In the genomic region with DNA sequence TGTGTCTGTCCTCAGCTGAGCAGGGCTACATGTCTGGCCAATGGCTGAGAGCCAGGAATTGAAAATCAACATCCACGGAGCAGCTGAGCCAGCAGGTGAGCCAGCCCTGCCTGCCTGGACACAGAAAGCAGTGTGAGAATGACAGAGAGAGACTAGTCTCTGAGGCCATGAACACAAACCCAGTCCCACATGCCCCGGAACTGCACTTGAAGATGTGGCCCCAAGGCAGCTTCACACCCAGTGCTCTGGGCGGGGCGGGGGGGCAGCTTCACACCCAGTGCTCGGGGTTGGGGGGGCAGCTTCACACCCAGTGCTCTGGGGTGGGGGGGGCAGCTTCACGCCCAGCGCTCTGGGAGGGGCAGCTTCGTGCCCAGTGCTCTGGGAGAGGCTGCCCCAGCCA, we compare ENCODE assay signal across 17 cellular contexts. TPM values are rescaled to one million over a fixed set of nuclear protein-coding genes. Genes with fewer than 3 reads are reported as not detected.
DNase-seq lines count a peak whose midpoint lies in the region; ATAC-seq, FAIRE-seq and TF ChIP-seq lines count a peak whose summit lies in the region.
"Had no signal": no experiment of that assay in that cellular context is flagged by ENCODE, and none has a peak within 500 bp of the region (broad histone marks: within the 10 kb centered on the region; RNA-seq: fewer than 3 reads in every experiment).

No MANE protein-coding gene starts in this region.

- WGBS in liver: 46% methylated on average over 8 of the region's 8 CpGs
- WGBS in HepG2 (ENCODE audit: low lambda C conversion rate): 92% methylated on average over 4 of the region's 8 CpGs

- intact Hi-C loops in HepG2 (cut with micrococcal nuclease; ENCODE audit: unreplicated experiment): no loop called here

- no peak for TF ChIP-seq EP300 in HepG2 (IDR thresholded peaks at IDR 0.05; ENCODE audit: low read depth in 2 of 2, low read length in 2 of 2)
- TF ChIP-seq EP300 in HepG2 (CRISPR knock-in tag; IDR thresholded peaks at IDR 0.05; ENCODE audit: borderline replicate concordance): no peak

- H3K27me3 ChIP-seq in liver (ENCODE audit: control insufficient read depth in 4 of 4, insufficient read depth in 4 of 4, low read length in 3 of 4): no peaks in the 10 kb centered on the region
- no peaks in the 10 kb centered on the region for H3K27me3 ChIP-seq in HepG2 (ENCODE audit: control insufficient read depth in 1 of 2, insufficient read depth in 2 of 2, low read length in 2 of 2)
- H3K27me3 ChIP-seq: MG63 had no signal

- no peaks in the 10 kb centered on the region for H4K20me1 ChIP-seq in HepG2 (ENCODE audit: insufficient read depth, low read length)

- H3K9me3 ChIP-seq in liver (ENCODE audit: control insufficient read depth in 4 of 4, low read length in 3 of 4): no peaks in the 10 kb centered on the region
- H3K9me3 ChIP-seq in HepG2 (ENCODE audit: low read length): 0 out of 2 replicates have a peak, but pooled peaks cover 5% of the 10 kb centered on the region
- H3K9me3 ChIP-seq: MG63 had no signal

- no peaks in the 10 kb centered on the region for H3K36me3 ChIP-seq in liver (ENCODE audit: control insufficient read depth in 4 of 4, insufficient read depth in 3 of 4, low read depth in 1 of 4, low read length in 3 of 4)
- no peaks in the 10 kb centered on the region for H3K36me3 ChIP-seq in HepG2 (replicated peaks in 1 of 2; ENCODE audit: control insufficient read depth in 1 of 2, insufficient read depth in 2 of 2, low read length in 2 of 2)
- H3K36me3 ChIP-seq: left lung, MG63 had no signal

- peaks cover 19 to 72% (median 54%) of the 10 kb centered on the region in 4 donors for H3K4me1 ChIP-seq in liver (ENCODE audit: control insufficient read depth in 4 of 4, insufficient read depth in 4 of 4, low read length in 3 of 4)
- peaks cover 47% of the 10 kb centered on the region for H3K4me1 ChIP-seq in HepG2 (ENCODE audit: insufficient read depth, low read length)

- FAIRE-seq in HepG2 (lab: Jason Lieb, UNC): no peak
- FAIRE-seq: frontal cortex had no signal

- no peak overlapping the region for H3K4me2 ChIP-seq in HepG2 (ENCODE audit: low read depth, low read length)

- TF ChIP-seq CTCF in liver (IDR thresholded peaks at IDR 0.05; ENCODE audit: low read depth, low read length, missing input control) (no peak), HepG2 (CRISPR knock-in tag; IDR thresholded peaks at IDR 0.05) (no peak)

- H3K27ac ChIP-seq in liver (ENCODE audit: low read depth in 1 of 2, low read length in 2 of 2) (no peak overlapping the region), HepG2 (ENCODE audit: extremely low read length, insufficient read depth, low read length) (no peak overlapping the region)
- H3K27ac ChIP-seq: left lung had no signal

- CTCF ChIA-PET in HepG2 (lab: Yijun Ruan, JAX; ENCODE audit: low intra/inter-chr PET ratio, low total read pairs): no interaction called here

- H3K4me3 ChIP-seq in liver (ENCODE audit: low read depth in 1 of 3, low read length in 3 of 3): no peak overlapping the region
- H3K4me3 ChIP-seq in HepG2 (replicated peaks in 1 of 3; ENCODE audit: insufficient read depth in 1 of 3, low read depth in 2 of 3, low read length in 3 of 3): no peak overlapping the region
- H3K4me3 ChIP-seq: left lung, MG63 had no signal

- no peak for TF ChIP-seq POLR2A in HepG2 (IDR thresholded peaks at IDR 0.05; ENCODE audit: insufficient read depth in 1 of 2, low read depth in 2 of 2, low read length in 2 of 2)

- H2AFZ ChIP-seq in HepG2 (ENCODE audit: low read length): no peak overlapping the region

- no TSS peak for BruUV-seq in HepG2 (replicated peaks; lab: Mats Ljungman, UMichigan)

- H3K9ac ChIP-seq in liver (ENCODE audit: low read depth in 1 of 2, low read length in 2 of 2) (no peak overlapping the region), HepG2 (ENCODE audit: insufficient read depth, low read depth, low read length) (no peak overlapping the region)

- DNase-seq in HepG2 (ENCODE audit: low spot score) (no peak), SHP77 treated with DMSO at 0.1 percent for 48 hours (lab: John Stamatoyannopoulos, UW) (peak; percentile 69), mucosa of gallbladder (ENCODE audit: low spot score) (peak; percentile 32), ureter (ENCODE audit: low spot score) (peak; percentile 65), NCI-H524 (lab: John Stamatoyannopoulos, UW) (no peak)
- DNase-seq: Calu3, MG63, NCI-H1930, NCI-H82, substantia nigra, SW 1271 had no signal

- in situ Hi-C loops in HepG2 (cut with HindIII; ENCODE audit: extremely low pct_ligation_motif_present, low pct_unique_long_range_greater_than_20kb): no loop called here

- H3K79me2 ChIP-seq in HepG2 (ENCODE audit: insufficient read depth, low read length): no peaks in the 10 kb centered on the region

- TF ChIP-seq RAD21 in liver (IDR thresholded peaks at IDR 0.05) (no peak), HepG2 (CRISPR knock-in tag; IDR thresholded peaks at IDR 0.05) (no peak)

- ATAC-seq in HepG2 (no peak), GM21528 (IDR thresholded peaks at IDR 0.05; ENCODE audit: low FRiP score, unreplicated experiment) (no peak), GM19023 (IDR thresholded peaks at IDR 0.05; ENCODE audit: unreplicated experiment) (no peak)
- ATAC-seq: HCT116, left lung had no signal

- POLR2A ChIA-PET in HepG2 (lab: Yijun Ruan, JAX): no interaction called here

TF ChIP-seq in liver, 16 proteins besides CTCF, POLR2A, EP300 and RAD21:
- TF ChIP-seq YY1 (IDR thresholded peaks at IDR 0.05) (no peak), FOXA2 (IDR thresholded peaks at IDR 0.05) (peak; percentile 14)
TF ChIP-seq in liver: peak in this region for 1.

TF ChIP-seq in HepG2, 621 proteins besides CTCF, POLR2A, EP300 and RAD21:
- TF ChIP-seq FOXP1 (IDR thresholded peaks at IDR 0.05) (no peak), FOXP1 (CRISPR knock-in tag; IDR thresholded peaks at IDR 0.05) (no peak), HMG20B (CRISPR knock-in tag; conservative IDR thresholded peaks at IDR 0.05) (no peak), RXRB (CRISPR knock-in tag; IDR thresholded peaks at IDR 0.05; ENCODE audit: borderline replicate concordance) (no peak)

RNA-seq across cellular contexts. Expression of a gene that starts 37.7 kb away (rescaled TPM):
- total RNA-seq in liver (10 to 100 TPM; 14.3 to 34.4 TPM), HepG2 (2016; rRNA removed; fragmentation: Illumina TruSeq; extraction: Trizol) (47.7 and 50.2 TPM in 2 replicates), mucosa of gallbladder (43.5 TPM), ureter (61.4 TPM)
- polyA plus RNA-seq in liver (10 to 100 TPM; 18.1 to 19.2 TPM), HepG2 (2011; rRNA removed) (31.0 and 32.1 TPM in 2 replicates)
- 18.2 and 23.3 TPM in 2 replicates for total RNA-seq in HepG2 (2016; cell fraction: cytosol; rRNA removed; fragmentation: Illumina TruSeq; extraction: Trizol; ENCODE audit: low read depth)
- total RNA-seq in HepG2 (2016; cell fraction: insoluble cytoplasmic fraction; rRNA removed; fragmentation: Illumina TruSeq; extraction: Trizol): 47.8 and 51.9 TPM in 2 replicates
- total RNA-seq in HepG2 (2016; cell fraction: membrane; rRNA removed; fragmentation: Illumina TruSeq; extraction: Trizol): 29.1 and 30.8 TPM in 2 replicates
- total RNA-seq in HepG2 (2016; cell fraction: nucleus; rRNA removed; fragmentation: Illumina TruSeq; extraction: Trizol): 60.2 and 64.2 TPM in 2 replicates
- 19.1 and 26.5 TPM in 2 replicates for polyA plus RNA-seq in HepG2 (2011; cell fraction: cytosol; rRNA removed)
- polyA plus RNA-seq in HepG2 (2011; cell fraction: nucleus; rRNA removed): 132 and 159 TPM in 2 replicates
- polyA plus RNA-seq in HepG2 (2012): 26.7 and 28.6 TPM in 2 replicates
- 8.9 and 10.9 TPM in 2 replicates for polyA plus RNA-seq in HepG2 (2016; cell fraction: cytosol; fragmentation: Illumina TruSeq; extraction: Trizol; ENCODE audit: low read depth)
- polyA plus RNA-seq in HepG2 (2016; cell fraction: insoluble cytoplasmic fraction; fragmentation: Illumina TruSeq; extraction: Trizol; ENCODE audit: low read depth): 51.8 and 58.5 TPM in 2 replicates
- 20.5 and 21.0 TPM in 2 replicates for polyA plus RNA-seq in HepG2 (2016; cell fraction: membrane; fragmentation: Illumina TruSeq; extraction: Trizol; ENCODE audit: low read depth)
- polyA plus RNA-seq in HepG2 (2016; cell fraction: nucleus; fragmentation: Illumina TruSeq; extraction: Trizol; ENCODE audit: insufficient read depth, low read depth): 126 and 127 TPM in 2 replicates
- 36.9 and 68.5 TPM in 2 replicates for polyA minus RNA-seq in HepG2 (2011; rRNA and poly(A)+ RNA removed; ENCODE audit: low replicate concordance)
- polyA minus RNA-seq in HepG2 (2011; cell fraction: cytosol; rRNA and poly(A)+ RNA removed): 9.8 and 12.0 TPM in 2 replicates
- 105 and 171 TPM in 2 replicates for polyA minus RNA-seq in HepG2 (2011; cell fraction: nucleus; rRNA and poly(A)+ RNA removed)

Comparison
In these comparisons a context has a peak if more than half of its experiments do, and no peak if none do; other contexts are left out.
1. DNase-seq: peak in SHP77 treated with DMSO at 0.1 percent for 48 hours (single experiment), mucosa of gallbladder (single experiment) and ureter (single experiment); none in HepG2 (single experiment) and NCI-H524 (0 of 2).